In genomic region chr2:81136296-81136695, GRCh38 we compare ENCODE assay signal across 26 cellular contexts.
"Had no signal": no experiment of that assay in that cellular context is flagged by ENCODE, and none has a peak within 500 bp of the region (broad histone marks: within the 10 kb centered on the region; RNA-seq: fewer than 3 reads in every experiment).

No MANE protein-coding gene starts in this region.

- H3K36me3 ChIP-seq: neutrophil, pancreas, right lobe of liver, sigmoid colon, suprapubic skin, tibial artery, transverse colon, upper lobe of right lung, uterus had no signal

- DNase-seq: naive thymus-derived CD8-positive, alpha-beta T cell; nephron progenitor cell; nucleus accumbens; pancreas; psoas muscle; right cardiac atrium; right lobe of liver; sigmoid colon; small intestine; stimulated activated CD4-positive, alpha-beta T cell treated with anti-CD3 and anti-CD28 coated beads, Interleukin-1b, Interleukin-23, amount 100 ng/mL, for 48 hours; stimulated activated CD4-positive, alpha-beta T cell treated with anti-CD3 and anti-CD28 coated beads, Interleukin-4, amount 100 ng/mL, for 1 hour; stimulated activated CD4-positive, alpha-beta T cell treated with anti-CD3 and anti-CD28 coated beads, Interleukin-4, amount 100 ng/mL, for 4 hours; stimulated activated CD8-positive, alpha-beta memory T cell treated with anti-CD3 and anti-CD28 coated beads, Interleukin-4, amount 100 ng/mL, for 48 hours; stimulated activated naive CD4-positive, alpha-beta T cell; stimulated activated naive CD8-positive, alpha-beta T cell treated with anti-CD3 and anti-CD28 coated beads, Interleukin-15, amount 100 ng/mL, for 72 hours; stimulated activated naive CD8-positive, alpha-beta T cell treated with anti-CD3 and anti-CD28 coated beads, Interleukin-15, Interleukin-2, amounts not matched to agents 100 U/mL and 50 U/mL, for 24 hours; substantia nigra; testis; tibial artery; transverse colon; upper lobe of right lung; uterus had no signal

- H3K9me3 ChIP-seq: neutrophil, pancreas, psoas muscle, right lobe of liver, testis, transverse colon, upper lobe of right lung, uterus had no signal

- H3K27me3 ChIP-seq: neutrophil, pancreas, right lobe of liver, sigmoid colon, suprapubic skin, testis, tibial artery, transverse colon, upper lobe of right lung, uterus had no signal

- H3K4me3 ChIP-seq: pancreas, psoas muscle, right lobe of liver, sigmoid colon, suprapubic skin, testis, tibial artery, transverse colon, upper lobe of right lung, uterus had no signal

- H3K4me1 ChIP-seq: pancreas, psoas muscle, right lobe of liver, sigmoid colon, suprapubic skin, testis, tibial artery, transverse colon, upper lobe of right lung, uterus had no signal

- ATAC-seq: naive thymus-derived CD8-positive, alpha-beta T cell; natural killer cell treated with Interleukin-12 subunit alpha and Interleukin-12 subunit beta and Interleukin-15 and Interleukin-18, amount 100 ng/mL, for 72 hours; pancreas; psoas muscle; right cardiac atrium; right lobe of liver; stimulated activated memory B cell treated with anti-CD40 and anti-IgM and Interleukin-4, amounts not matched to agents 10 μg/mL and 1 μg/mL and 100 μg/mL, for 72 hours; stimulated activated naive CD8-positive, alpha-beta T cell treated with anti-CD3 and anti-CD28 coated beads, Interleukin-15, amount 100 ng/mL, for 72 hours; stimulated activated naive CD8-positive, alpha-beta T cell treated with anti-CD3 and anti-CD28 coated beads, Interleukin-15, Interleukin-2, amounts not matched to agents 100 U/mL and 50 U/mL, for 24 hours; upper lobe of right lung had no signal

- H3K27ac ChIP-seq: neutrophil, pancreas, psoas muscle, right lobe of liver, sigmoid colon, suprapubic skin, testis, tibial artery, transverse colon, upper lobe of right lung, uterus had no signal
